In genomic region chr14:25094171-25094907, GRCh38 we compare ENCODE assay signal across 26 cellular contexts. TPM values are rescaled to one million over a fixed set of nuclear protein-coding genes. Genes with fewer than 3 reads are reported as not detected.
"Had no signal": no experiment of that assay in that cellular context is flagged by ENCODE, and none has a peak within 500 bp of the region (broad histone marks: within the 10 kb centered on the region; RNA-seq: fewer than 3 reads in every experiment).

No MANE protein-coding gene starts in this region.

- H3K4me1 ChIP-seq: tibial nerve, uterus had no signal

- H3K4me1 Mint-ChIP-seq: activated CD4-positive, alpha-beta memory T cell treated with anti-CD3 and anti-CD28 coated beads, Interleukin-2, amount 10 ng/mL, durations not matched to agents 7 days and 5 days; activated CD4-positive, alpha-beta T cell treated with anti-CD3 and anti-CD28 coated beads, Interleukin-2, amount 10 ng/mL, durations not matched to agents 24 days and 14 days; activated naive CD8-positive, alpha-beta T cell treated with anti-CD3 and anti-CD28 coated beads, Interleukin-2, amount 10 ng/mL, durations not matched to agents 7 days and 5 days; stimulated activated memory B cell treated with anti-CD40 and anti-IgM and Interleukin-4, amounts not matched to agents 10 μg/mL and 1 μg/mL and 100 μg/mL, for 72 hours had no signal

- H3K4me3 Mint-ChIP-seq: activated CD4-positive, alpha-beta memory T cell treated with anti-CD3 and anti-CD28 coated beads, Interleukin-2, amount 10 ng/mL, durations not matched to agents 7 days and 5 days; activated CD4-positive, alpha-beta T cell treated with anti-CD3 and anti-CD28 coated beads, Interleukin-2, amount 10 ng/mL, durations not matched to agents 24 days and 14 days; activated naive CD4-positive, alpha-beta T cell treated with anti-CD3 and anti-CD28 coated beads for 36 hours; activated naive CD8-positive, alpha-beta T cell treated with anti-CD3 and anti-CD28 coated beads, Interleukin-2, amount 10 ng/mL, durations not matched to agents 7 days and 5 days; activated T-cell treated with anti-CD3 and anti-CD28 coated beads, Interleukin-2, amount 50 U/mL, for 72 hours; dendritic cell treated with granulocyte-macrophage colony-stimulating factor and Interleukin-4, amounts not matched to agents 40 ng/mL and 50 ng/mL, for 4 days; natural killer cell; stimulated activated memory B cell treated with anti-CD40 and anti-IgM and Interleukin-4, amounts not matched to agents 10 μg/mL and 1 μg/mL and 100 μg/mL, for 72 hours; T-helper 1 cell treated with Interleukin-12 subunit alpha and Interleukin-12 subunit beta and Interleukin-4 antibody, amounts not matched to agents 30 μg/mL and 1 μg/mL, for 36 hours had no signal

- H3K27ac Mint-ChIP-seq: activated CD4-positive, alpha-beta memory T cell treated with anti-CD3 and anti-CD28 coated beads, Interleukin-2, amount 10 ng/mL, durations not matched to agents 7 days and 5 days; activated CD4-positive, alpha-beta T cell treated with anti-CD3 and anti-CD28 coated beads, Interleukin-2, amount 10 ng/mL, durations not matched to agents 24 days and 14 days; activated naive CD4-positive, alpha-beta T cell treated with anti-CD3 and anti-CD28 coated beads for 36 hours; activated naive CD8-positive, alpha-beta T cell treated with anti-CD3 and anti-CD28 coated beads, Interleukin-2, amount 10 ng/mL, durations not matched to agents 7 days and 5 days; activated T-cell treated with anti-CD3 and anti-CD28 coated beads, Interleukin-2, amount 50 U/mL, for 72 hours; dendritic cell treated with granulocyte-macrophage colony-stimulating factor and Interleukin-4, amounts not matched to agents 40 ng/mL and 50 ng/mL, for 4 days; natural killer cell; stimulated activated memory B cell treated with anti-CD40 and anti-IgM and Interleukin-4, amounts not matched to agents 10 μg/mL and 1 μg/mL and 100 μg/mL, for 72 hours; T-helper 1 cell treated with Interleukin-12 subunit alpha and Interleukin-12 subunit beta and Interleukin-4 antibody, amounts not matched to agents 30 μg/mL and 1 μg/mL, for 36 hours had no signal

- H3K9me3 Mint-ChIP-seq: activated CD4-positive, alpha-beta memory T cell treated with anti-CD3 and anti-CD28 coated beads, Interleukin-2, amount 10 ng/mL, durations not matched to agents 7 days and 5 days; activated CD4-positive, alpha-beta T cell treated with anti-CD3 and anti-CD28 coated beads, Interleukin-2, amount 10 ng/mL, durations not matched to agents 24 days and 14 days; activated naive CD4-positive, alpha-beta T cell treated with anti-CD3 and anti-CD28 coated beads for 36 hours; activated naive CD8-positive, alpha-beta T cell treated with anti-CD3 and anti-CD28 coated beads, Interleukin-2, amount 10 ng/mL, durations not matched to agents 7 days and 5 days; activated T-cell treated with anti-CD3 and anti-CD28 coated beads, Interleukin-2, amount 50 U/mL, for 72 hours; dendritic cell treated with granulocyte-macrophage colony-stimulating factor and Interleukin-4, amounts not matched to agents 40 ng/mL and 50 ng/mL, for 4 days; natural killer cell; stimulated activated memory B cell treated with anti-CD40 and anti-IgM and Interleukin-4, amounts not matched to agents 10 μg/mL and 1 μg/mL and 100 μg/mL, for 72 hours; T-helper 1 cell treated with Interleukin-12 subunit alpha and Interleukin-12 subunit beta and Interleukin-4 antibody, amounts not matched to agents 30 μg/mL and 1 μg/mL, for 36 hours had no signal

- FAIRE-seq: endometrium, pancreas had no signal

- H3K27me3 ChIP-seq: body of pancreas, pancreas, stomach, tibial nerve, uterus had no signal

- H3K27ac ChIP-seq: body of pancreas, left ventricle myocardium inferior, pancreas, skin epidermis, stomach, suprapubic skin, tibial nerve, uterus had no signal

- DNase-seq: activated CD4-positive, alpha-beta memory T cell treated with anti-CD3 and anti-CD28 coated beads, Interleukin-2, amount 10 ng/mL, durations not matched to agents 7 days and 5 days; activated CD4-positive, alpha-beta T cell treated with anti-CD3 and anti-CD28 coated beads, Interleukin-2, amount 10 ng/mL, durations not matched to agents 24 days and 14 days; activated effector memory CD4-positive, alpha-beta T cell treated with Interleukin-2 at 50 U/mL for 16 hours; activated naive CD4-positive, alpha-beta T cell treated with anti-CD3 and anti-CD28 coated beads for 36 hours; activated naive CD8-positive, alpha-beta T cell treated with anti-CD3 and anti-CD28 coated beads, Interleukin-2, amount 10 ng/mL, durations not matched to agents 7 days and 5 days; activated T-cell treated with anti-CD3 and anti-CD28 coated beads, Interleukin-2, amount 50 U/mL, for 72 hours; body of pancreas; effector CD4-positive, alpha-beta T cell; left ventricle myocardium inferior; midbrain; natural killer cell; pancreas; right cardiac atrium; stimulated activated CD4-positive, alpha-beta T cell treated with anti-CD3 and anti-CD28 coated beads, Interleukin-2, amount 100 ng/mL, for 24 hours; stomach; T1000; uterus had no signal

- ATAC-seq: activated CD4-positive, CD25-positive, alpha-beta regulatory T cell treated with anti-CD3 and anti-CD28 coated beads, Interleukin-2, amount 50 U/mL, for 24 hours; activated T-cell treated with anti-CD3 and anti-CD28 coated beads, Interleukin-2, amount 50 U/mL, for 72 hours; body of pancreas; natural killer cell; pancreas; right cardiac atrium; stimulated activated memory B cell treated with anti-CD40 and anti-IgM and Interleukin-4, amounts not matched to agents 10 μg/mL and 1 μg/mL and 100 μg/mL, for 72 hours had no signal

- H3K4me3 ChIP-seq: body of pancreas, left ventricle myocardium inferior, pancreas, skin epidermis, stomach, suprapubic skin, tibial nerve, uterus had no signal

- H3K9me3 ChIP-seq: left ventricle myocardium inferior, pancreas, stomach, suprapubic skin, tibial nerve, uterus had no signal

- H3K36me3 Mint-ChIP-seq: activated naive CD8-positive, alpha-beta T cell treated with anti-CD3 and anti-CD28 coated beads, Interleukin-2, amount 10 ng/mL, durations not matched to agents 7 days and 5 days; natural killer cell; stimulated activated memory B cell treated with anti-CD40 and anti-IgM and Interleukin-4, amounts not matched to agents 10 μg/mL and 1 μg/mL and 100 μg/mL, for 72 hours had no signal

- H3K27me3 Mint-ChIP-seq: activated CD4-positive, alpha-beta T cell treated with anti-CD3 and anti-CD28 coated beads, Interleukin-2, amount 10 ng/mL, durations not matched to agents 24 days and 14 days had no signal

- H3K36me3 ChIP-seq: left ventricle myocardium inferior, pancreas, stomach, suprapubic skin, tibial nerve, uterus had no signal

RNA-seq across cellular contexts. Expression of gene STXBP6, which starts 44.4 kb away (rescaled TPM):
- total RNA-seq: activated CD4-positive, alpha-beta memory T cell treated with anti-CD3 and anti-CD28 coated beads, Interleukin-2, amount 10 ng/mL, durations not matched to agents 7 days and 5 days; activated CD4-positive, alpha-beta T cell treated with anti-CD3 and anti-CD28 coated beads, Interleukin-2, amount 10 ng/mL, durations not matched to agents 24 days and 14 days; activated naive CD4-positive, alpha-beta T cell treated with anti-CD3 and anti-CD28 coated beads for 36 hours; activated naive CD8-positive, alpha-beta T cell treated with anti-CD3 and anti-CD28 coated beads, Interleukin-2, amount 10 ng/mL, durations not matched to agents 7 days and 5 days; activated T-cell treated with anti-CD3 and anti-CD28 coated beads, Interleukin-2, amount 50 U/mL, for 72 hours; pulmonary artery endothelial cell had no signal
